Comparison of ENCODE assay signal across 20 cellular contexts in genomic region chr12:63306476-63306875, GRCh38.
DNase-seq lines count a peak whose midpoint lies in the region; ATAC-seq and TF ChIP-seq lines count a peak whose summit lies in the region.
"Had no signal": no experiment of that assay in that cellular context is flagged by ENCODE, and none has a peak within 500 bp of the region (broad histone marks: within the 10 kb centered on the region; RNA-seq: fewer than 3 reads in every experiment).

No MANE protein-coding gene starts in this region.

- H3K4me3 Mint-ChIP-seq in effector memory CD8-positive, alpha-beta T cell, result no peak overlapping the region
- H3K4me3 Mint-ChIP-seq: activated naive CD8-positive, alpha-beta T cell treated with anti-CD3 and anti-CD28 coated beads for 36 hours; stimulated activated naive B cell treated with anti-CD40 and anti-IgM and Interleukin-4, amounts not matched to agents 10 μg/mL and 1 μg/mL and 100 μg/mL, for 72 hours had no signal

- ATAC-seq in GM19452 (IDR thresholded peaks at IDR 0.05; ENCODE audit: unreplicated experiment) (peak; percentile 43), HG03097 (IDR thresholded peaks at IDR 0.05; ENCODE audit: low FRiP score, unreplicated experiment) (peak; percentile 40)
- ATAC-seq in effector memory CD8-positive, alpha-beta T cell (replicated peaks), result no peak

- DNase-seq in adipocyte (ENCODE audit: low read depth) (peak; percentile 39), NCI-H748 treated with DMSO at 0.1 percent for 48 hours (lab: John Stamatoyannopoulos, UW) (no peak), adrenal gland (no peak)
- no peak for DNase-seq in activated naive CD4-positive, alpha-beta T cell treated with anti-CD3 and anti-CD28 coated beads, Interleukin-2, amount 50 U/mL, for 16 hours
- DNase-seq in effector memory CD8-positive, alpha-beta T cell, result no peak
- DNase-seq: activated CD4-positive, alpha-beta T cell treated with anti-CD3 and anti-CD28 coated beads for 1 hour; activated naive CD8-positive, alpha-beta T cell treated with anti-CD3 and anti-CD28 coated beads for 36 hours; caudate nucleus; gastrocnemius medialis; GF-D8; KG1; NCI-H146; NCI-H774; stimulated activated naive B cell treated with anti-CD40 and anti-IgM and Interleukin-4, amounts not matched to agents 10 μg/mL and 1 μg/mL and 100 μg/mL, for 72 hours; T-helper 2 cell had no signal

- no peak for TF ChIP-seq CTCF in adrenal gland (IDR thresholded peaks at IDR 0.05)

- no peaks in the 10 kb centered on the region for H3K27me3 Mint-ChIP-seq in effector memory CD8-positive, alpha-beta T cell
- H3K27me3 Mint-ChIP-seq: stimulated activated naive B cell treated with anti-CD40 and anti-IgM and Interleukin-4, amounts not matched to agents 10 μg/mL and 1 μg/mL and 100 μg/mL, for 72 hours had no signal

- H3K36me3 Mint-ChIP-seq in effector memory CD8-positive, alpha-beta T cell (ENCODE audit: insufficient read depth), result no peaks in the 10 kb centered on the region
- H3K36me3 Mint-ChIP-seq: activated naive CD8-positive, alpha-beta T cell treated with anti-CD3 and anti-CD28 coated beads for 36 hours; stimulated activated naive B cell treated with anti-CD40 and anti-IgM and Interleukin-4, amounts not matched to agents 10 μg/mL and 1 μg/mL and 100 μg/mL, for 72 hours had no signal

- H3K4me1 ChIP-seq in BLaER1 treated with 17β-estradiol and CSF1 and Interleukin-3, amounts not matched to agents 10 nM and 100 nM, result peaks cover 9 to 32% (median 23%) of the 10 kb centered on the region in 10 experiments; a peak in 19 of 20 replicates
- peaks cover 45% of the 10 kb centered on the region for H3K4me1 ChIP-seq in adipocyte (ENCODE audit: control insufficient read depth, insufficient read depth, low read length)
- H3K4me1 ChIP-seq in adrenal gland (replicated peaks in 1 of 2), result no peaks in the 10 kb centered on the region

- WGBS in adrenal gland, 4 donors, result 52 to 81% (median 57%) methylated on average over 1 of the region's 1 CpG

- no peak overlapping the region for H3K9ac ChIP-seq in BLaER1 treated with 17β-estradiol and CSF1 and Interleukin-3, amounts not matched to agents 10 nM and 100 nM
- peak overlapping the region; percentile 44 for H3K9ac ChIP-seq in adipocyte (ENCODE audit: low read length)

- TF ChIP-seq POLR2A in adrenal gland (IDR thresholded peaks at IDR 0.05), result no peak

- no peaks in the 10 kb centered on the region for H3K4me1 Mint-ChIP-seq in effector memory CD8-positive, alpha-beta T cell (ENCODE audit: low read depth in 2 of 2)

- no peaks in the 10 kb centered on the region for H3K36me3 ChIP-seq in BLaER1 treated with 17β-estradiol and CSF1 and Interleukin-3, amounts not matched to agents 10 nM and 100 nM
- H3K36me3 ChIP-seq in adipocyte (ENCODE audit: control insufficient read depth, insufficient read depth, low read length, severe bottlenecking) (no peaks in the 10 kb centered on the region), adrenal gland (replicated peaks in 1 of 2) (no peaks in the 10 kb centered on the region)
- H3K36me3 ChIP-seq: gastrocnemius medialis, neutrophil had no signal

- H3K27me3 ChIP-seq in BLaER1 treated with 17β-estradiol and CSF1 and Interleukin-3, amounts not matched to agents 10 nM and 100 nM, result no peaks in the 10 kb centered on the region
- H3K27me3 ChIP-seq in adipocyte (replicated peaks; ENCODE audit: control insufficient read depth, insufficient read depth, low read length), result no peaks in the 10 kb centered on the region
- H3K27me3 ChIP-seq in adrenal gland, result no peaks in the 10 kb centered on the region
- H3K27me3 ChIP-seq: gastrocnemius medialis, neutrophil had no signal

- peak overlapping the region; percentile 2 to 61 (median 41); a peak in 16 of 22 replicates for H3K4me2 ChIP-seq in BLaER1 treated with 17β-estradiol and CSF1 and Interleukin-3, amounts not matched to agents 10 nM and 100 nM

- no peaks in the 10 kb centered on the region for H4K20me1 ChIP-seq in BLaER1 treated with 17β-estradiol and CSF1 and Interleukin-3, amounts not matched to agents 10 nM and 100 nM

- peaks cover 9 to 15% (median 12%) of the 10 kb centered on the region in 11 experiments; a peak in 18 of 22 replicates for H3K9me3 ChIP-seq in BLaER1 treated with 17β-estradiol and CSF1 and Interleukin-3, amounts not matched to agents 10 nM and 100 nM (replicated peaks in 1 of 11)
- H3K9me3 ChIP-seq in adipocyte (ENCODE audit: control insufficient read depth, low read length) (peaks cover 4% of the 10 kb centered on the region), adrenal gland (replicated peaks in 1 of 3) (no peaks in the 10 kb centered on the region)
- H3K9me3 ChIP-seq: gastrocnemius medialis, neutrophil had no signal

- intact Hi-C loops in adrenal gland (cut with DNase I), result no loop called here

- H3K27ac ChIP-seq in BLaER1 treated with 17β-estradiol and CSF1 and Interleukin-3, amounts not matched to agents 10 nM and 100 nM, result peak overlapping the region in 4 of 11 experiments; percentile 19 to 46 (median 34); a peak in 4 of 22 replicates
- H3K27ac ChIP-seq in adrenal gland, result no peak overlapping the region
- H3K27ac ChIP-seq: HL-60, neutrophil had no signal

- no peak overlapping the region for H3K4me3 ChIP-seq in BLaER1 treated with 17β-estradiol and CSF1 and Interleukin-3, amounts not matched to agents 10 nM and 100 nM
- H3K4me3 ChIP-seq in adipocyte (ENCODE audit: low read length) (no peak overlapping the region), adrenal gland (no peak overlapping the region)
- H3K4me3 ChIP-seq: gastrocnemius medialis had no signal

- peaks cover 0 to 1% of the 10 kb centered on the region in 2 donors for H3K9me3 Mint-ChIP-seq in effector memory CD8-positive, alpha-beta T cell

- H3K27ac Mint-ChIP-seq in effector memory CD8-positive, alpha-beta T cell, result no peak overlapping the region
- H3K27ac Mint-ChIP-seq: activated naive CD8-positive, alpha-beta T cell treated with anti-CD3 and anti-CD28 coated beads for 36 hours; stimulated activated naive B cell treated with anti-CD40 and anti-IgM and Interleukin-4, amounts not matched to agents 10 μg/mL and 1 μg/mL and 100 μg/mL, for 72 hours had no signal
